21 cellular contexts compared by ENCODE assay signal in genomic region chr7:159193543-159193942, GRCh38. TPM values are rescaled to one million over a fixed set of nuclear protein-coding genes. Genes with fewer than 3 reads are reported as not detected.
"Had no signal": no experiment of that assay in that cellular context is flagged by ENCODE, and none has a peak within 500 bp of the region (broad histone marks: within the 10 kb centered on the region; RNA-seq: fewer than 3 reads in every experiment).

No MANE protein-coding gene starts in this region.

- H3K27me3 Mint-ChIP-seq: activated naive CD8-positive, alpha-beta T cell treated with anti-CD3 and anti-CD28 coated beads, Interleukin-2, amount 50 U/mL, for 24 hours; memory B cell had no signal

- H3K9me3 Mint-ChIP-seq: activated T-cell treated with anti-CD3 and anti-CD28 coated beads, Interleukin-2, amount 50 U/mL, for 72 hours; memory B cell; neural crest cell had no signal

- H3K4me3 Mint-ChIP-seq: activated naive CD8-positive, alpha-beta T cell treated with anti-CD3 and anti-CD28 coated beads, Interleukin-2, amount 50 U/mL, for 24 hours; activated T-cell treated with anti-CD3 and anti-CD28 coated beads, Interleukin-2, amount 50 U/mL, for 72 hours; memory B cell; neural crest cell had no signal

- DNase-seq: activated CD4-positive, alpha-beta T cell treated with anti-CD3 and anti-CD28 coated beads, Interleukin-2, amount 50 U/mL, for 48 hours; activated CD4-positive, CD25-positive, alpha-beta regulatory T cell treated with anti-CD3 and anti-CD28 coated beads, Interleukin-2, amount 50 U/mL, for 72 hours; activated effector memory CD4-positive, alpha-beta T cell treated with anti-CD3 and anti-CD28 coated beads, Interleukin-2, amount 50 U/mL, for 16 hours; activated naive CD4-positive, alpha-beta T cell treated with anti-CD3 and anti-CD28 coated beads, Interleukin-2, amount 50 U/mL, for 16 hours; activated naive CD8-positive, alpha-beta T cell treated with anti-CD3 and anti-CD28 coated beads, Interleukin-2, amount 50 U/mL, for 24 hours; activated T-cell treated with anti-CD3 and anti-CD28 coated beads, Interleukin-2, amount 50 U/mL, for 72 hours; body of pancreas; erythroblast; foreskin melanocyte; occipital lobe; retina; stimulated activated CD4-positive, alpha-beta T cell treated with anti-CD3 and anti-CD28 coated beads, Interleukin-4, amount 100 ng/mL, for 1 hour; stimulated activated naive CD4-positive, alpha-beta T cell treated with Interleukin-2 at 50 U/mL for 16 hours; upper lobe of left lung had no signal

- ATAC-seq: activated naive CD8-positive, alpha-beta T cell treated with anti-CD3 and anti-CD28 coated beads, Interleukin-2, amount 50 U/mL, for 24 hours; activated T-cell treated with anti-CD3 and anti-CD28 coated beads, Interleukin-2, amount 50 U/mL, for 72 hours; body of pancreas had no signal

- H3K27ac Mint-ChIP-seq: activated naive CD8-positive, alpha-beta T cell treated with anti-CD3 and anti-CD28 coated beads, Interleukin-2, amount 50 U/mL, for 24 hours; activated T-cell treated with anti-CD3 and anti-CD28 coated beads, Interleukin-2, amount 50 U/mL, for 72 hours; memory B cell had no signal

- H3K4me3 ChIP-seq: body of pancreas, cardiac muscle cell, hepatocyte, thoracic aorta, upper lobe of left lung had no signal

- H2AFZ ChIP-seq: hepatocyte had no signal

- H3K79me2 ChIP-seq: hepatocyte had no signal

- H3K36me3 ChIP-seq: cardiac muscle cell, thoracic aorta, upper lobe of left lung had no signal

- H3K27ac ChIP-seq: body of pancreas, cardiac muscle cell, hepatocyte, thoracic aorta, upper lobe of left lung, VCaP had no signal

- H3K27me3 ChIP-seq: body of pancreas, cardiac muscle cell, hepatocyte, upper lobe of left lung had no signal

- H3K4me1 ChIP-seq: body of pancreas had no signal

- H3K4me2 ChIP-seq: hepatocyte had no signal

- H3K36me3 Mint-ChIP-seq: memory B cell had no signal

- H3K9me3 ChIP-seq: body of pancreas, thoracic aorta, upper lobe of left lung had no signal

RNA-seq across cellular contexts. Expression of gene VIPR2, which starts 48.9 kb away (rescaled TPM):
- total RNA-seq: myocyte had no signal
